8 cellular contexts compared by ENCODE assay signal in the genomic region with DNA sequence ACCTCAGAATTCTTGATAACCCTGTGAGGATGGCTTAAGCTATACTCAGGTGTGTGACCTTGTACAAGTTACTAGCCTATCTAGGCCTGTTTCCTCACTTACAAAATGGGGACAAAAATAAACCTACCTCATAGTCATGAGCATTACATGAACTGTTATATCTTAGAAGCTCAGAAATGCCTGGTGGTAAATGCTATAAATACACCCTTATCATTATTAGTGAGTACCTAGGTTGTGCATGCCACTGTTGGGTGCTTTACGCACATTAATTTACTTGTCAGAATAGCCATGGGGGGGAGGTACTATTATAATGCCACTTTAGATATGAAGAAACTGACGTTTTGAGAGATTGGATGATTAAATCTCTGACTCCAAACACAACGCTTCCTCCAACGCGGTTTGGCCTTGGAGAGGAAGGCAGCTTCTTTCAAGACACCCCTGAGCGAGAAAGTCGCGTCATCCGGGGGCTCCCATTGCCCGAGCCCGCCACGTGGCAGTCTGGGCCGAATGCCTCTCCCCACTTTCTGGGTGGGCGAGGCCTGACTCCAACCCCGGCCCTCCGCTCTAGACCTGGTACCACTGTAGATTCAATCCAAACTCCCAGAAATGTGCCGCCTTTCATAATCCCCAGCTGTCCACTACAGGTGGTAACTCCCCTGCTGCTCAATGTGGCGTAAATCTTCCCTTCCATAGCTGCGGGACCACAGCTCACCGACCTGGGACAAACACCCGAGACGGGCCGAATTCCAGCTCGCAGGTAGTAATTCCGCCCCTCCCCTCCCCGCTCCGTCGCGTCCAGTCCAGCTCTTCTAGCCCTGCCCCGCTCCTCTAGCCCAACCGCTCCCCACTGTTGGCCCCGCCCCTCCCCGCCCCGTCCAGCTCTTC. TPM values are rescaled to one million over a fixed set of nuclear protein-coding genes. Genes with fewer than 3 reads are reported as not detected.
DNase-seq lines count a peak whose midpoint lies in the region; ATAC-seq, FAIRE-seq and TF ChIP-seq lines count a peak whose summit lies in the region.

No MANE protein-coding gene starts in this region.

- no peaks in the 10 kb centered on the region for H3K9me3 Mint-ChIP-seq in activated T-helper 17 cell treated with anti-CD3 and anti-CD28 coated beads, Interleukin-2, amount 50 U/mL, for 72 hours

- H3K9me3 ChIP-seq in pancreas, result no peaks in the 10 kb centered on the region
- H3K9me3 ChIP-seq in upper lobe of left lung, result no peaks in the 10 kb centered on the region

- H3K36me3 Mint-ChIP-seq in activated T-helper 17 cell treated with anti-CD3 and anti-CD28 coated beads, Interleukin-2, amount 50 U/mL, for 72 hours (ENCODE audit: low read depth), result peaks cover 31% of the 10 kb centered on the region

- peaks cover 6% of the 10 kb centered on the region for H3K4me1 Mint-ChIP-seq in activated T-helper 17 cell treated with anti-CD3 and anti-CD28 coated beads, Interleukin-2, amount 50 U/mL, for 72 hours

- H3K27me3 ChIP-seq in pancreas, result no peaks in the 10 kb centered on the region
- H3K27me3 ChIP-seq in upper lobe of left lung, result no peaks in the 10 kb centered on the region

- DNase-seq in AG09309 (ENCODE audit: low read depth) (no peak), NCI-H526 treated with DMSO at 0.1 percent for 48 hours (lab: John Stamatoyannopoulos, UW) (peak; percentile 63), foreskin melanocyte (peak; percentile 32), pancreas (peak in 1 of 6 donors; percentile 66), upper lobe of left lung (peak; percentile 48 to 92)

- H3K4me3 Mint-ChIP-seq in activated T-helper 17 cell treated with anti-CD3 and anti-CD28 coated beads, Interleukin-2, amount 50 U/mL, for 72 hours, result peak overlapping the region; percentile 95

- TF ChIP-seq EP300 in upper lobe of left lung (IDR thresholded peaks at IDR 0.05), result no peak

- no peak for FAIRE-seq in pancreas (lab: Jason Lieb, UNC)

- peak overlapping the region; percentile 92 for H3K27ac Mint-ChIP-seq in activated T-helper 17 cell treated with anti-CD3 and anti-CD28 coated beads, Interleukin-2, amount 50 U/mL, for 72 hours

- H3K36me3 ChIP-seq in pancreas (no peaks in the 10 kb centered on the region), upper lobe of left lung (no peaks in the 10 kb centered on the region)

- no peaks in the 10 kb centered on the region for H3K27me3 Mint-ChIP-seq in activated T-helper 17 cell treated with anti-CD3 and anti-CD28 coated beads, Interleukin-2, amount 50 U/mL, for 72 hours

- no peak for TF ChIP-seq CTCF in AG09309 (IDR thresholded peaks at IDR 0.05; ENCODE audit: control insufficient read depth, insufficient read depth, low read depth, low read length, missing control alignments)
- no peak for TF ChIP-seq CTCF in pancreas (IDR thresholded peaks at IDR 0.05)
- no peak for TF ChIP-seq CTCF in upper lobe of left lung (IDR thresholded peaks at IDR 0.05)

- H3K4me3 ChIP-seq in AG09309 (ENCODE audit: control insufficient read depth, low read depth, low read length), result peak overlapping the region; percentile 74
- peak overlapping the region; percentile 29 to 65 (median 40) for H3K4me3 ChIP-seq in pancreas
- peak overlapping the region; percentile 55 to 71 (median 68) for H3K4me3 ChIP-seq in upper lobe of left lung

- H3K4me1 ChIP-seq in pancreas (no peaks in the 10 kb centered on the region), upper lobe of left lung (peaks cover 6 to 19% (median 15%) of the 10 kb centered on the region in 4 donors)

- intact Hi-C loops in pancreas (cut with DNase I), result loop anchor here in 1 of 3 donors (10.0 kb wide), 1 partner anchor 98 kb away; a partner anchor contains a TSS

- peak overlapping the region in 3 of 4 donors; percentile 57 to 84 (median 76) for H3K27ac ChIP-seq in pancreas
- peak overlapping the region; percentile 69 to 85 (median 75) for H3K27ac ChIP-seq in upper lobe of left lung

- WGBS in pancreas, 2 donors, result 2% methylated on average over 33 to 34 of the region's 34 CpGs
- 2 to 5% methylated on average over 15 to 27 of the region's 34 CpGs for WGBS in upper lobe of left lung, 2 donors

- TF ChIP-seq POLR2A in upper lobe of left lung (IDR thresholded peaks at IDR 0.05), result peak in 2 of 4 donors; percentile 28 to 40

- ATAC-seq in GM18519 (IDR thresholded peaks at IDR 0.05; ENCODE audit: low FRiP score, unreplicated experiment) (peak; percentile 20), HG03025 (IDR thresholded peaks at IDR 0.05; ENCODE audit: low FRiP score, unreplicated experiment) (peak; percentile 52), pancreas (peak; percentile 86 to 92 (median 92)), upper lobe of left lung (ENCODE audit: low FRiP score in 2 of 2) (peak; percentile 94 to 96)
- ATAC-seq in activated T-helper 17 cell treated with anti-CD3 and anti-CD28 coated beads, Interleukin-2, amount 50 U/mL, for 72 hours (replicated peaks), result peak; percentile 83

RNA-seq across cellular contexts. Expression of a gene that starts 0.8 kb away (rescaled TPM):
- 10 to 100 TPM; 50.8 to 56.5 TPM for total RNA-seq in activated T-helper 17 cell treated with anti-CD3 and anti-CD28 coated beads, Interleukin-2, amount 50 U/mL, for 72 hours
- total RNA-seq in pancreas (under 1 TPM in 5 of 6 donors, not detected in 1; 0.39 to 0.66 (median 0.43) TPM), upper lobe of left lung (1 to 10 TPM in 3 of 6 donors, under 1 TPM in 1, not detected in 2; 0.78 to 2.4 (median 1.6) TPM)
- polyA plus RNA-seq in pancreas, result under 1 TPM; 0.23 to 0.61 TPM

RNA-seq across cellular contexts. Expression of a gene that starts 43.7 kb away (rescaled TPM):
- total RNA-seq in activated T-helper 17 cell treated with anti-CD3 and anti-CD28 coated beads, Interleukin-2, amount 50 U/mL, for 72 hours, result under 1 TPM in 1 of 2 donors, not detected in 1; 0.24 TPM
- total RNA-seq in pancreas (under 1 TPM; 0.09 to 0.56 (median 0.20) TPM), upper lobe of left lung (1 to 10 TPM in 5 of 6 donors, under 1 TPM in 1; 0.61 to 5.2 (median 2.8) TPM)
- under 1 TPM; 0.40 to 0.68 TPM for polyA plus RNA-seq in pancreas

RNA-seq across cellular contexts. Expression of a gene that starts 48.6 kb away (rescaled TPM):
- total RNA-seq in activated T-helper 17 cell treated with anti-CD3 and anti-CD28 coated beads, Interleukin-2, amount 50 U/mL, for 72 hours, result 10 to 100 TPM; 36.0 to 40.6 TPM
- 10 to 100 TPM; 23.5 to 40.6 (median 32.9) TPM for total RNA-seq in pancreas
- 10 to 100 TPM; 40.9 to 59.2 TPM for polyA plus RNA-seq in pancreas
- 10 to 100 TPM; 37.7 to 66.7 (median 47.5) TPM for total RNA-seq in upper lobe of left lung

RNA-seq across cellular contexts. Expression of a gene that starts 56.6 kb away (rescaled TPM):
- 10 to 100 TPM; 30.1 to 37.7 TPM for total RNA-seq in activated T-helper 17 cell treated with anti-CD3 and anti-CD28 coated beads, Interleukin-2, amount 50 U/mL, for 72 hours
- total RNA-seq in pancreas (10 to 100 TPM; 20.9 to 31.3 (median 26.2) TPM), upper lobe of left lung (10 to 100 TPM; 49.7 to 97.4 (median 52.8) TPM)
- polyA plus RNA-seq in pancreas, result 10 to 100 TPM; 19.8 to 30.3 TPM

RNA-seq across cellular contexts. Expression of a gene that starts 56.7 kb away (rescaled TPM):
- total RNA-seq in activated T-helper 17 cell treated with anti-CD3 and anti-CD28 coated beads, Interleukin-2, amount 50 U/mL, for 72 hours, result 100 to 1,000 TPM; 272 to 374 TPM
- 10 to 100 TPM; 51.8 to 83.1 (median 69.2) TPM for total RNA-seq in pancreas
- polyA plus RNA-seq in pancreas, result 100 to 1,000 TPM; 141 to 183 TPM
- total RNA-seq in upper lobe of left lung, result 100 to 1,000 TPM in 5 of 6 donors, 10 to 100 TPM in 1; 59.7 to 193 (median 126) TPM

Comparison
In these comparisons a context has a peak if more than half of its experiments do, and no peak if none do; other contexts are left out.
1. ATAC-seq: peak in every context shown above with its lines; median percentile 95 in upper lobe of left lung; 92 in pancreas; 83 in activated T-helper 17 cell treated with anti-CD3 and anti-CD28 coated beads, Interleukin-2, amount 50 U/mL, for 72 hours; 52 in HG03025; 20 in GM18519.
2. RNA of a gene that starts 0.8 kb away (total RNA-seq): 50.8 to 56.5 TPM in activated T-helper 17 cell treated with anti-CD3 and anti-CD28 coated beads, Interleukin-2, amount 50 U/mL, for 72 hours; 0.78 to 2.4 TPM in upper lobe of left lung and 0.39 to 0.66 TPM in pancreas; every median in the first group is over 10 times any median in the second.
3. Peak in every context shown above with its lines, with median percentiles within 50 percentile points of each other: H3K4me3 ChIP-seq.